7 cellular contexts compared by ENCODE assay signal in genomic region chr4:47289805-47290204, GRCh38.
"Had no signal": no experiment of that assay in that cellular context is flagged by ENCODE, and none has a peak within 500 bp of the region (broad histone marks: within the 10 kb centered on the region; RNA-seq: fewer than 3 reads in every experiment).

No MANE protein-coding gene starts in this region.

- H3K4me2 ChIP-seq: GM23338 had no signal

- H3K36me3 ChIP-seq: HAP-1 had no signal

- ATAC-seq: GM23338, HCT116 had no signal

- H3K4me3 ChIP-seq: GM23338, HAP-1 had no signal

- DNase-seq: H7, HFFc6, KG1 had no signal

- H3K27ac ChIP-seq: HL-60 had no signal
